8 cellular contexts compared by ENCODE assay signal in genomic region chr15:64897345-64897985, GRCh38. TPM values are rescaled to one million over a fixed set of nuclear protein-coding genes. Genes with fewer than 3 reads are reported as not detected.
DNase-seq lines count a peak whose midpoint lies in the region; ATAC-seq and TF ChIP-seq lines count a peak whose summit lies in the region.

No MANE protein-coding gene starts in this region.

- 6 to 15% (median 11%) methylated on average over 6 of the region's 6 CpGs for WGBS in heart left ventricle, 4 donors

- H3K36me3 ChIP-seq in heart left ventricle, result no peaks in the 10 kb centered on the region
- H3K36me3 ChIP-seq in skeletal muscle satellite cell (ENCODE audit: insufficient read depth, low read length), result no peaks in the 10 kb centered on the region

- intact Hi-C loops in heart left ventricle (cut with DNase I), result loop anchor here in 5 of 10 donors (5.0 kb wide), 2 partner anchors 55 to 165 kb away; partner anchors contain the start of gene PLEKHO2 (in 5 of the 5)

- peaks cover 0 to 20% (median 11%) of the 10 kb centered on the region in 12 donors for H3K9me3 ChIP-seq in heart left ventricle
- H3K9me3 ChIP-seq in skeletal muscle satellite cell (replicated peaks; ENCODE audit: low read length), result no peaks in the 10 kb centered on the region

- peak overlapping the region; percentile 37 to 99 (median 87) for H3K27ac ChIP-seq in heart left ventricle

- H3K27me3 ChIP-seq in heart left ventricle (no peaks in the 10 kb centered on the region), skeletal muscle satellite cell (ENCODE audit: control insufficient read depth, insufficient read depth, low read length) (no peaks in the 10 kb centered on the region)

- peak overlapping the region; percentile 54 for H3K27ac Mint-ChIP-seq in activated CD4-positive, alpha-beta memory T cell treated with anti-CD3 and anti-CD28 coated beads, Interleukin-2, amount 10 ng/mL, durations not matched to agents 7 days and 5 days

- H3K9ac ChIP-seq in skeletal muscle satellite cell (ENCODE audit: low read depth, low read length), result peak overlapping the region; percentile 54

- H3K27me3 Mint-ChIP-seq in activated CD4-positive, alpha-beta memory T cell treated with anti-CD3 and anti-CD28 coated beads, Interleukin-2, amount 10 ng/mL, durations not matched to agents 7 days and 5 days, result no peaks in the 10 kb centered on the region

- H3K4me1 ChIP-seq in heart left ventricle (peaks cover 20 to 76% (median 51%) of the 10 kb centered on the region in 12 donors), skeletal muscle satellite cell (ENCODE audit: control insufficient read depth, insufficient read depth, low read length) (peaks cover 52% of the 10 kb centered on the region)

- no peak for TF ChIP-seq CTCF in heart left ventricle (IDR thresholded peaks at IDR 0.05)

- peaks cover 7% of the 10 kb centered on the region for H3K9me3 Mint-ChIP-seq in activated CD4-positive, alpha-beta memory T cell treated with anti-CD3 and anti-CD28 coated beads, Interleukin-2, amount 10 ng/mL, durations not matched to agents 7 days and 5 days

- peak overlapping the region; percentile 24 for H3K4me2 ChIP-seq in skeletal muscle satellite cell (ENCODE audit: low read length)

- H3K4me3 ChIP-seq in heart left ventricle, result no peak overlapping the region
- no peak overlapping the region for H3K4me3 ChIP-seq in skeletal muscle satellite cell (ENCODE audit: low read length)

- CTCF ChIA-PET in activated CD4-positive, alpha-beta memory T cell treated with anti-CD3 and anti-CD28 coated beads, Interleukin-2, amount 10 ng/mL, durations not matched to agents 7 days and 5 days (lab: Charles Lee), result interaction anchor here (6.2 kb wide), 1 partner anchor 60 kb away, joined by 105 read pairs; no protein-coding TSS in a partner anchor

- peak; percentile 69 for DNase-seq in HS-27A (ENCODE audit: low read depth)
- DNase-seq in activated CD4-positive, alpha-beta memory T cell treated with anti-CD3 and anti-CD28 coated beads, Interleukin-2, amount 10 ng/mL, durations not matched to agents 7 days and 5 days, result no peak
- DNase-seq in heart left ventricle, result peak; percentile 74 to 92 (median 86)
- no peak for DNase-seq in NCI-H1694 treated with DMSO at 0.1 percent for 48 hours (lab: John Stamatoyannopoulos, UW)
- no peak for DNase-seq in stimulated activated CD4-positive, alpha-beta T cell treated with anti-CD3 and anti-CD28 coated beads, Interleukin-2, amount 100 ng/mL, for 24 hours
- no peak for DNase-seq in stimulated activated naive CD4-positive, alpha-beta T cell (lab: John Stamatoyannopoulos, UW)

- H3K4me1 Mint-ChIP-seq in activated CD4-positive, alpha-beta memory T cell treated with anti-CD3 and anti-CD28 coated beads, Interleukin-2, amount 10 ng/mL, durations not matched to agents 7 days and 5 days, result peaks cover 72% of the 10 kb centered on the region

- POLR2A ChIA-PET in activated CD4-positive, alpha-beta memory T cell treated with anti-CD3 and anti-CD28 coated beads, Interleukin-2, amount 10 ng/mL, durations not matched to agents 7 days and 5 days (lab: Charles Lee), result interaction anchor here (0.8 to 6.2 kb wide), 5 partner anchors 17 to 407 kb away, joined by 3 to 69 read pairs (median 3); partner anchors contain the start of genes PIF1 and RNU5B-1

- peak; percentile 51 to 77 (median 68) for ATAC-seq in heart left ventricle
- no peak for ATAC-seq in GM21576 (IDR thresholded peaks at IDR 0.05; ENCODE audit: unreplicated experiment)

- peak overlapping the region; percentile 4 for H3K4me3 Mint-ChIP-seq in activated CD4-positive, alpha-beta memory T cell treated with anti-CD3 and anti-CD28 coated beads, Interleukin-2, amount 10 ng/mL, durations not matched to agents 7 days and 5 days

- no peak for TF ChIP-seq POLR2A in heart left ventricle (IDR thresholded peaks at IDR 0.05)

- peaks cover 32% of the 10 kb centered on the region for H3K36me3 Mint-ChIP-seq in activated CD4-positive, alpha-beta memory T cell treated with anti-CD3 and anti-CD28 coated beads, Interleukin-2, amount 10 ng/mL, durations not matched to agents 7 days and 5 days (ENCODE audit: low read depth)

RNA-seq across cellular contexts. Expression of gene ANKDD1A, which starts 14.2 kb away (rescaled TPM):
- total RNA-seq in activated CD4-positive, alpha-beta memory T cell treated with anti-CD3 and anti-CD28 coated beads, Interleukin-2, amount 10 ng/mL, durations not matched to agents 7 days and 5 days, result 10 to 100 TPM; 14.2 to 15.1 TPM
- total RNA-seq in heart left ventricle, result 1 to 10 TPM in 5 of 9 donors, under 1 TPM in 4; 0.42 to 3.4 (median 1.1) TPM
- 1 to 10 TPM in 1 of 2 donors, under 1 TPM in 1; 0.88 to 1.2 TPM for polyA plus RNA-seq in heart left ventricle
- total RNA-seq in skeletal muscle satellite cell (2012; rRNA removed), result 1.3 and 2.0 TPM in 2 replicates

RNA-seq across cellular contexts. Expression of gene PLEKHO2, which starts 55.8 kb away (rescaled TPM):
- 10 to 100 TPM; 32.9 to 33.1 TPM for total RNA-seq in activated CD4-positive, alpha-beta memory T cell treated with anti-CD3 and anti-CD28 coated beads, Interleukin-2, amount 10 ng/mL, durations not matched to agents 7 days and 5 days
- 10 to 100 TPM in 3 of 9 donors, 1 to 10 TPM in 6; 7.0 to 50.8 (median 9.2) TPM for total RNA-seq in heart left ventricle
- 10 to 100 TPM in 1 of 2 donors, 1 to 10 TPM in 1; 5.3 to 13.4 TPM for polyA plus RNA-seq in heart left ventricle
- total RNA-seq in skeletal muscle satellite cell (2012; rRNA removed), result 21.6 and 22.3 TPM in 2 replicates

Comparison
In these comparisons a context has a peak if more than half of its experiments do, and no peak if none do; other contexts are left out.
1. DNase-seq: peak in HS-27A (single experiment) and heart left ventricle (5 of 5); none in activated CD4-positive, alpha-beta memory T cell treated with anti-CD3 and anti-CD28 coated beads, Interleukin-2, amount 10 ng/mL, durations not matched to agents 7 days and 5 days (single experiment), NCI-H1694 treated with DMSO at 0.1 percent for 48 hours (single experiment), stimulated activated CD4-positive, alpha-beta T cell treated with anti-CD3 and anti-CD28 coated beads, Interleukin-2, amount 100 ng/mL, for 24 hours (0 of 2) and stimulated activated naive CD4-positive, alpha-beta T cell (0 of 6).